13 cellular contexts compared by ENCODE assay signal in the genomic region with DNA sequence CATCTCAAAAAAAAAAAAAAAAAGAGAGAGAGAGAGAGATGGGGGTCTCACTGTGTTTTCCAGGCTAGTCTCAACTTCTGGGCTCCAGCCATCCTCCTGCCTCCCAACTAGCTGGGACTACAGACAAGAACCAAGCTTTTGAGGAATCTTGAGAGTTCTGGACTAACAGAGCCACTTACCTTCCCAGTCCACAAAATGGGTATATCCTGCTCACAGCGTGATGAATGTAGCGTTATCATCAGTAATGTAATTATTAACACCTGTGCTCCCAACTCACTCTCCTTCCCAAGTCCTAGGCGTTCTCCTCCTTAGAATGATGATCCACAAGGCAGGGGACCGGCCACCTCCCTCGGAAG. TPM values are rescaled to one million over a fixed set of nuclear protein-coding genes. Genes with fewer than 3 reads are reported as not detected.
DNase-seq lines count a peak whose midpoint lies in the region; ATAC-seq, FAIRE-seq and TF ChIP-seq lines count a peak whose summit lies in the region.
"Had no signal": no experiment of that assay in that cellular context is flagged by ENCODE, and none has a peak within 500 bp of the region (broad histone marks: within the 10 kb centered on the region; RNA-seq: fewer than 3 reads in every experiment).

No MANE protein-coding gene starts in this region.

- H2BK120ac ChIP-seq in H1 (replicated peaks; ENCODE audit: low read depth, low read length), result no peak overlapping the region

- H3K4me2 ChIP-seq in SK-N-SH, result no peak overlapping the region
- H3K4me2 ChIP-seq in Karpas-422 (ENCODE audit: low read depth, low read length, poor library complexity, severe bottlenecking), result peak overlapping the region; percentile 53
- H3K4me2 ChIP-seq in H1 (ENCODE audit: insufficient read depth in 1 of 2, low read depth in 2 of 2, low read length in 2 of 2), result peak overlapping the region in 1 of 2 experiments; percentile 52; a peak in 1 of 4 replicates
- no peak overlapping the region for H3K4me2 ChIP-seq in parathyroid adenoma (ENCODE audit: low read length)

- H3K4me3 ChIP-seq in SK-N-SH (ENCODE audit: low read depth in 2 of 2, low read length in 1 of 2) (no peak overlapping the region), Karpas-422 (ENCODE audit: low read length) (no peak overlapping the region), H1 (ENCODE audit: extremely low read depth in 1 of 4, insufficient read depth in 2 of 4, low read depth in 3 of 4, low read length in 4 of 4) (peak overlapping the region in 1 of 4 experiments; percentile 49; a peak in 2 of 8 replicates), parathyroid adenoma (ENCODE audit: low read depth, low read length) (no peak overlapping the region)

- H3K23ac ChIP-seq in H1 (ENCODE audit: insufficient read length), result no peak overlapping the region

- 0 out of 2 replicates have a peak overlapping the region, but pooled peaks have one; percentile 25 for H4K8ac ChIP-seq in H1 (ENCODE audit: extremely low read depth, insufficient read depth, low read length)

- no peaks in the 10 kb centered on the region for H3K79me1 ChIP-seq in H1 (ENCODE audit: low read depth, low read length)

- POLR2A ChIA-PET in SK-N-SH (lab: Yijun Ruan, JAX), result no interaction called here
- POLR2A ChIA-PET in H1 (lab: Charles Lee; ENCODE audit: partially characterized antibody), result interaction anchor here (0.9 to 1.9 kb wide), 6 partner anchors 9 to 78 kb away, joined by 3 to 5 read pairs (median 4); a partner anchor contains a TSS

- H4K5ac ChIP-seq in H1 (ENCODE audit: insufficient read length, low read depth, low read length), result no peak overlapping the region

- peaks cover 0 to 11% of the 10 kb centered on the region in 2 experiments; a peak in 1 of 4 replicates for H3K4me1 ChIP-seq in SK-N-SH (ENCODE audit: control insufficient read depth in 1 of 2, insufficient read depth in 2 of 2, low read depth in 1 of 2, low read length in 1 of 2)
- H3K4me1 ChIP-seq in Karpas-422 (ENCODE audit: low read length), result no peaks in the 10 kb centered on the region
- no peaks in the 10 kb centered on the region; a peak in 2 of 7 replicates for H3K4me1 ChIP-seq in H1 (replicated peaks in 1 of 4; ENCODE audit: control insufficient read depth in 3 of 4, insufficient read depth in 4 of 4, low read length in 3 of 4)
- H3K4me1 ChIP-seq in parathyroid adenoma, result no peaks in the 10 kb centered on the region

- H3K9me2 ChIP-seq in SK-N-SH, result no peaks in the 10 kb centered on the region
- H3K9me2 ChIP-seq in Karpas-422 (replicated peaks; ENCODE audit: insufficient read depth, low read length), result no peaks in the 10 kb centered on the region

- no peak overlapping the region for H4K91ac ChIP-seq in H1 (replicated peaks; ENCODE audit: insufficient read length, low read length)

- H2BK5ac ChIP-seq in H1 (ENCODE audit: low read depth, low read length), result no peak overlapping the region

- H3K56ac ChIP-seq in H1 (replicated peaks; ENCODE audit: insufficient read length, low read depth, low read length), result no peak overlapping the region

- H3K79me2 ChIP-seq in SK-N-SH (ENCODE audit: insufficient read depth), result peaks cover 5% of the 10 kb centered on the region; the same call in 1 of the 2 replicates
- no peaks in the 10 kb centered on the region for H3K79me2 ChIP-seq in Karpas-422 (ENCODE audit: low read length)
- no peaks in the 10 kb centered on the region for H3K79me2 ChIP-seq in H1 (ENCODE audit: control insufficient read depth in 1 of 2, insufficient read depth in 2 of 2, low read length in 2 of 2)
- H3K79me2 ChIP-seq in parathyroid adenoma, result no peaks in the 10 kb centered on the region

- no peak overlapping the region for H2BK20ac ChIP-seq in H1 (ENCODE audit: low read length)

- H3K27ac ChIP-seq in SK-N-SH (ENCODE audit: low read depth in 2 of 2, low read length in 1 of 2), result no peak overlapping the region
- H3K27ac ChIP-seq in Karpas-422 (ENCODE audit: low read length), result no peak overlapping the region
- no peak overlapping the region for H3K27ac ChIP-seq in H1 (ENCODE audit: low read depth, low read length)
- H3K27ac ChIP-seq in parathyroid adenoma, result no peak overlapping the region

- no peak overlapping the region for H3K14ac ChIP-seq in H1 (ENCODE audit: insufficient read length)

- H3K9me3 ChIP-seq in SK-N-SH (no peaks in the 10 kb centered on the region), Karpas-422 (ENCODE audit: low read length) (no peaks in the 10 kb centered on the region), H1 (ENCODE audit: insufficient read depth in 2 of 2, low read depth in 1 of 2, low read length in 1 of 2) (no peaks in the 10 kb centered on the region), parathyroid adenoma (ENCODE audit: control insufficient read depth, low read length) (no peaks in the 10 kb centered on the region)
- H3K9me3 ChIP-seq: testis had no signal

- DNase-seq in SK-N-SH (peak; percentile 32), Karpas-422 (no peak), H1 (ENCODE audit: low read depth in 1 of 2, low spot score in 2 of 2) (no peak), NCI-H446 (lab: John Stamatoyannopoulos, UW) (no peak)
- DNase-seq: 8988T, NCI-H1694 treated with DMSO at 0.1 percent for 48 hours, testis had no signal

- TF ChIP-seq RAD21 in SK-N-SH (IDR thresholded peaks at IDR 0.05; ENCODE audit: low read length) (no peak), H1 (IDR thresholded peaks at IDR 0.05 in 1 of 2, conservative IDR thresholded peaks at IDR 0.05 in 1 of 2; ENCODE audit: low read depth in 2 of 2, low read length in 2 of 2) (no peak)

- TF ChIP-seq EP300 in SK-N-SH (IDR thresholded peaks at IDR 0.05; ENCODE audit: borderline replicate concordance in 1 of 2, low read depth in 1 of 2, low read length in 1 of 2) (no peak), H1 (IDR thresholded peaks at IDR 0.05; ENCODE audit: borderline replicate concordance in 1 of 2, low read depth in 2 of 2, low read length in 2 of 2) (no peak)

- CTCF ChIA-PET in SK-N-SH (lab: Yijun Ruan, JAX) (interaction anchor here (1.8 to 13.8 kb wide), 3 partner anchors 10 to 199 kb away, joined by 4 to 146 read pairs (median 6); a partner anchor contains a TSS), H1 (lab: Charles Lee; ENCODE audit: partially characterized antibody) (interaction anchor here (0.7 to 2.0 kb wide), 10 partner anchors 9 to 176 kb away, joined by 3 to 13 read pairs (median 4); no protein-coding TSS in a partner anchor)

- 88% methylated on average over 5 of the region's 5 CpGs for WGBS in SK-N-SH (ENCODE audit: low lambda C conversion rate)
- 33% methylated on average over 5 of the region's 5 CpGs; no CpG with 5 or more reads in 1 of the 2 experiments for WGBS in H1 (ENCODE audit: extremely low coverage in 1 of 2, insufficient coverage in 1 of 2, insufficient read length in 1 of 2, insufficient replicate concordance in 2 of 2, low coverage in 1 of 2, low lambda C conversion rate in 2 of 2, missing lambda C conversion rate in 1 of 2), 2 experiments

- H3K36me3 ChIP-seq in SK-N-SH (replicated peaks in 1 of 2; ENCODE audit: control insufficient read depth in 1 of 2, insufficient read depth in 2 of 2, low read length in 1 of 2) (no peaks in the 10 kb centered on the region), Karpas-422 (ENCODE audit: insufficient read depth, low read length) (no peaks in the 10 kb centered on the region), H1 (ENCODE audit: control insufficient read depth in 2 of 4, insufficient read depth in 4 of 4, low read length in 3 of 4) (no peaks in the 10 kb centered on the region), parathyroid adenoma (ENCODE audit: control insufficient read depth, insufficient read depth, low read length) (no peaks in the 10 kb centered on the region)

- ATAC-seq in SK-N-SH treated with all-trans-retinoic acid at 6 μM for 48 hours (no peak), GM21723 (IDR thresholded peaks at IDR 0.05; ENCODE audit: unreplicated experiment) (no peak)
- ATAC-seq in activated CD4-positive, CD25-positive, alpha-beta regulatory T cell treated with anti-CD3 and anti-CD28 coated beads, Interleukin-2, amount 50 U/mL, for 24 hours, result no peak

- H2BK12ac ChIP-seq in H1 (ENCODE audit: low read depth, low read length), result no peak overlapping the region

- TF ChIP-seq CTCF in SK-N-SH (IDR thresholded peaks at IDR 0.05), result no peak
- TF ChIP-seq CTCF in H1 (IDR thresholded peaks at IDR 0.05; ENCODE audit: control extremely low read depth in 1 of 3, insufficient read depth in 1 of 3, low read depth in 1 of 3, low read length in 3 of 3), result no peak
- no peak for TF ChIP-seq CTCF in parathyroid adenoma (IDR thresholded peaks at IDR 0.05)

- no peak overlapping the region for H3K4ac ChIP-seq in H1 (replicated peaks; ENCODE audit: insufficient read length, low read depth, low read length)

- TF ChIP-seq POLR2A in H1 (IDR thresholded peaks at IDR 0.05; ENCODE audit: control extremely low read depth in 1 of 2, low read depth in 2 of 2, low read length in 2 of 2), result no peak

- no peak overlapping the region for H3K9ac ChIP-seq in SK-N-SH
- H3K9ac ChIP-seq in Karpas-422 (ENCODE audit: low read length), result 0 out of 2 replicates have a peak overlapping the region, but pooled peaks have one; percentile 39
- H3K9ac ChIP-seq in H1 (replicated peaks in 1 of 4; ENCODE audit: extremely low read depth in 1 of 4, low read depth in 3 of 4, low read length in 3 of 4), result no peak overlapping the region
- H3K9ac ChIP-seq in parathyroid adenoma, result no peak overlapping the region

- H4K20me1 ChIP-seq in SK-N-SH (ENCODE audit: insufficient read depth) (no peaks in the 10 kb centered on the region), Karpas-422 (ENCODE audit: insufficient read depth, low read depth, low read length) (no peaks in the 10 kb centered on the region), H1 (replicated peaks in 1 of 2; ENCODE audit: control insufficient read depth in 1 of 2, insufficient read depth in 2 of 2, low read length in 2 of 2) (peaks cover 0 to 12% of the 10 kb centered on the region in 2 experiments)

- H3F3A ChIP-seq in SK-N-SH (replicated peaks; ENCODE audit: insufficient read depth), result peaks cover 9% of the 10 kb centered on the region

- no peaks in the 10 kb centered on the region for H3K23me2 ChIP-seq in H1 (ENCODE audit: low read depth, low read length)

- H2BK15ac ChIP-seq in H1 (ENCODE audit: low read length), result no peak overlapping the region

- H2AFZ ChIP-seq in SK-N-SH (ENCODE audit: low read depth), result no peak overlapping the region
- H2AFZ ChIP-seq in Karpas-422 (ENCODE audit: low read length), result no peak overlapping the region
- H2AFZ ChIP-seq in H1 (ENCODE audit: low read length), result no peak overlapping the region
- peak overlapping the region; percentile 83 for H2AFZ ChIP-seq in parathyroid adenoma

- FAIRE-seq in H1 (lab: Jason Lieb, UNC), result no peak
- FAIRE-seq: G401.6 had no signal

- H3K27me3 ChIP-seq in SK-N-SH (ENCODE audit: insufficient read depth) (no peaks in the 10 kb centered on the region), Karpas-422 (ENCODE audit: low read length) (no peaks in the 10 kb centered on the region), H1 (replicated peaks in 1 of 4; ENCODE audit: control insufficient read depth in 3 of 4, extremely low read depth in 1 of 4, insufficient read depth in 3 of 4, low read length in 3 of 4) (peaks cover 36 to 91% (median 71%) of the 10 kb centered on the region in 4 experiments), parathyroid adenoma (ENCODE audit: control insufficient read depth, insufficient read depth, low read length) (no peaks in the 10 kb centered on the region)
- H3K27me3 ChIP-seq: testis had no signal

- no peak overlapping the region for H3K18ac ChIP-seq in H1 (ENCODE audit: extremely low read depth, low read length)

- no peak overlapping the region for H2AK5ac ChIP-seq in H1 (ENCODE audit: low read depth, low read length)

RNA-seq across cellular contexts. Expression of a gene that starts 4.6 kb away (rescaled TPM):
- 0.53 and 0.57 TPM in 2 replicates for polyA plus RNA-seq in SK-N-SH (2012; rRNA removed)
- 0.63 and 0.71 TPM in 2 replicates for polyA plus RNA-seq in SK-N-SH (2012; cell fraction: cytosol; rRNA removed)
- polyA plus RNA-seq in SK-N-SH (2012; cell fraction: nucleus; rRNA removed), result 1.7 and 4.4 TPM in 2 replicates
- not detected in 2 replicates for total RNA-seq in Karpas-422 (2014; rRNA removed; shearing (Covaris generic); ENCODE audit: low replicate concordance)
- total RNA-seq in H1 (2021; fragmentation: NEBNext Ultra II Directional; extraction: Animal tissue kit (Norgen Biotek cat#: 25700)), result not detected in 2 replicates
- 0.14 and 0.62 TPM in 2 replicates for polyA plus RNA-seq in H1 (2011; rRNA removed)
- polyA plus RNA-seq in H1 (2011; cell fraction: cytosol; rRNA removed), result not detected
- polyA plus RNA-seq in H1 (2011; cell fraction: nucleus; rRNA removed), result not detected
- 0.69 to 0.83 TPM in 2 of 4 replicates, not detected in the others for polyA plus RNA-seq in H1 (2012, experiment 1 of 2)
- polyA plus RNA-seq in H1 (2012, experiment 2 of 2), result not detected
- polyA plus RNA-seq in H1 (2013, experiment 1 of 2), result 1.2 TPM
- 1.3 TPM for polyA plus RNA-seq in H1 (2013, experiment 2 of 2)
- not detected in 2 replicates for polyA minus RNA-seq in H1 (2011; rRNA and poly(A)+ RNA removed)
- polyA minus RNA-seq in H1 (2011; cell fraction: cytosol; rRNA and poly(A)+ RNA removed), result not detected
- polyA minus RNA-seq in H1 (2011; cell fraction: nucleus; rRNA and poly(A)+ RNA removed), result not detected
- total RNA-seq: mesenteric fat pad had no signal

RNA-seq across cellular contexts. Expression of a gene that starts 33.6 kb away (rescaled TPM):
- polyA plus RNA-seq in SK-N-SH (2012; rRNA removed), result 1.5 and 1.8 TPM in 2 replicates
- polyA plus RNA-seq in SK-N-SH (2012; cell fraction: cytosol; rRNA removed), result 0.51 and 0.89 TPM in 2 replicates
- polyA plus RNA-seq in SK-N-SH (2012; cell fraction: nucleus; rRNA removed), result 5.1 and 5.3 TPM in 2 replicates
- total RNA-seq in Karpas-422 (2014; rRNA removed; shearing (Covaris generic); ENCODE audit: low replicate concordance), result 0.47 TPM in 1 of 2 replicates, not detected in the other
- total RNA-seq in H1 (2021; fragmentation: NEBNext Ultra II Directional; extraction: Animal tissue kit (Norgen Biotek cat#: 25700)), result 4.6 and 4.7 TPM in 2 replicates
- polyA plus RNA-seq in H1 (2011; rRNA removed), result 4.6 and 6.0 TPM in 2 replicates
- 5.2 TPM for polyA plus RNA-seq in H1 (2011; cell fraction: cytosol; rRNA removed)
- 12.9 TPM for polyA plus RNA-seq in H1 (2011; cell fraction: nucleus; rRNA removed)
- 2.8 to 5.0 TPM (median 3.9 TPM) in 4 replicates for polyA plus RNA-seq in H1 (2012, experiment 1 of 2)
- 3.1 TPM for polyA plus RNA-seq in H1 (2012, experiment 2 of 2)
- polyA plus RNA-seq in H1 (2013, experiment 1 of 2), result 3.8 TPM
- 3.4 TPM for polyA plus RNA-seq in H1 (2013, experiment 2 of 2)
- 2.5 and 3.4 TPM in 2 replicates for polyA minus RNA-seq in H1 (2011; rRNA and poly(A)+ RNA removed)
- polyA minus RNA-seq in H1 (2011; cell fraction: cytosol; rRNA and poly(A)+ RNA removed), result 3.8 TPM
- 7.3 TPM for polyA minus RNA-seq in H1 (2011; cell fraction: nucleus; rRNA and poly(A)+ RNA removed)

RNA-seq across cellular contexts. Expression of a gene that starts 33.7 kb away (rescaled TPM):
- polyA plus RNA-seq in SK-N-SH (2012; rRNA removed) (18.7 and 24.2 TPM in 2 replicates), H1 (2011; rRNA removed) (12.5 and 20.5 TPM in 2 replicates)
- polyA plus RNA-seq in SK-N-SH (2012; cell fraction: cytosol; rRNA removed), result 8.1 and 13.2 TPM in 2 replicates
- polyA plus RNA-seq in SK-N-SH (2012; cell fraction: nucleus; rRNA removed), result 97.6 and 109 TPM in 2 replicates
- 9.9 and 28.6 TPM in 2 replicates for total RNA-seq in Karpas-422 (2014; rRNA removed; shearing (Covaris generic); ENCODE audit: low replicate concordance)
- 33.0 and 36.4 TPM in 2 replicates for total RNA-seq in H1 (2021; fragmentation: NEBNext Ultra II Directional; extraction: Animal tissue kit (Norgen Biotek cat#: 25700))
- polyA plus RNA-seq in H1 (2011; cell fraction: cytosol; rRNA removed), result 17.1 TPM
- 71.1 TPM for polyA plus RNA-seq in H1 (2011; cell fraction: nucleus; rRNA removed)
- polyA plus RNA-seq in H1 (2012, experiment 1 of 2), result 20.2 to 39.2 TPM (median 31.7 TPM) in 4 replicates
- 21.2 TPM for polyA plus RNA-seq in H1 (2012, experiment 2 of 2)
- 17.9 TPM for polyA plus RNA-seq in H1 (2013, experiment 1 of 2)
- 16.1 TPM for polyA plus RNA-seq in H1 (2013, experiment 2 of 2)
- polyA minus RNA-seq in H1 (2011; rRNA and poly(A)+ RNA removed), result 15.8 and 22.9 TPM in 2 replicates
- polyA minus RNA-seq in H1 (2011; cell fraction: cytosol; rRNA and poly(A)+ RNA removed), result 17.1 TPM
- polyA minus RNA-seq in H1 (2011; cell fraction: nucleus; rRNA and poly(A)+ RNA removed), result 19.3 TPM
